16 cellular contexts compared by ENCODE assay signal in the genomic region with DNA sequence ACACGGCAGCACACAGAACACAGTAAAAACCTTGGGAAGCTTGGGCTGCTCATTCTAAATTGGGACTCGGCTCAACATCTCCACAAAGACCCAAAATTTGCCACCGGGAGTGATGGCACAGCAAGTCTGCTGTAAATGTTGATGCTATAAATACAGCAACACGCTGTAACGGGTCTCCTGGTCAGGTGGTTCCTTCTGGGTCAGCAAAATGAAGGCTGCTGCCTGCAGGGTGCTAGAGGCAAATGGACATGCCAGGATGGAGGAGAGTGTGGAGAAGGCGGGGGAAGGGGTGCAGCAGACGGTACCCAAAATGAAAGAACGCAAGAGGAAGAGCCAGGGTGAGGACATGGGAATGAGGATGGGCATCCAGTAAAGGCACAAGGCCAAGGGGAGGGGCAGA. TPM values are rescaled to one million over a fixed set of nuclear protein-coding genes. Genes with fewer than 3 reads are reported as not detected.
DNase-seq lines count a peak whose midpoint lies in the region; ATAC-seq and TF ChIP-seq lines count a peak whose summit lies in the region.
"Had no signal": no experiment of that assay in that cellular context is flagged by ENCODE, and none has a peak within 500 bp of the region (broad histone marks: within the 10 kb centered on the region; RNA-seq: fewer than 3 reads in every experiment).

No MANE protein-coding gene starts in this region.

- peaks cover 44% of the 10 kb centered on the region for H3K79me2 ChIP-seq in GM23248 (ENCODE audit: insufficient read depth)

- H3K36me3 Mint-ChIP-seq in activated T-cell treated with anti-CD3 and anti-CD28 coated beads, Interleukin-2, amount 50 U/mL, for 24 hours (ENCODE audit: low read depth): peaks cover 66% of the 10 kb centered on the region
- peaks cover 0 to 3% of the 10 kb centered on the region in 2 donors for H3K36me3 Mint-ChIP-seq in activated T-cell treated with anti-CD3 and anti-CD28 coated beads, Interleukin-2, amount 50 U/mL, for 72 hours (ENCODE audit: insufficient read depth in 2 of 2)
- H3K36me3 Mint-ChIP-seq in nephron progenitor cell (ENCODE audit: low read depth): peaks cover 30% of the 10 kb centered on the region

- H3K9me3 Mint-ChIP-seq in activated T-cell treated with anti-CD3 and anti-CD28 coated beads, Interleukin-2, amount 50 U/mL, for 24 hours: no peaks in the 10 kb centered on the region
- no peaks in the 10 kb centered on the region for H3K9me3 Mint-ChIP-seq in activated T-cell treated with anti-CD3 and anti-CD28 coated beads, Interleukin-2, amount 50 U/mL, for 72 hours
- no peaks in the 10 kb centered on the region for H3K9me3 Mint-ChIP-seq in nephron progenitor cell
- H3K9me3 Mint-ChIP-seq: CD8-positive, alpha-beta memory T cell had no signal

- no peaks in the 10 kb centered on the region for H4K20me1 ChIP-seq in GM23248 (ENCODE audit: insufficient read depth)
- H4K20me1 ChIP-seq: BLaER1 had no signal

- peaks cover 1% of the 10 kb centered on the region for H3K4me1 Mint-ChIP-seq in activated T-cell treated with anti-CD3 and anti-CD28 coated beads, Interleukin-2, amount 50 U/mL, for 24 hours (ENCODE audit: low read depth)
- H3K4me1 Mint-ChIP-seq in activated T-cell treated with anti-CD3 and anti-CD28 coated beads, Interleukin-2, amount 50 U/mL, for 72 hours (ENCODE audit: low read depth): no peaks in the 10 kb centered on the region
- H3K4me1 Mint-ChIP-seq in nephron progenitor cell: no peaks in the 10 kb centered on the region

- H2AFZ ChIP-seq in GM23248: no peak overlapping the region

- no peak overlapping the region for H3K4me3 Mint-ChIP-seq in activated T-cell treated with anti-CD3 and anti-CD28 coated beads, Interleukin-2, amount 50 U/mL, for 24 hours
- no peak overlapping the region for H3K4me3 Mint-ChIP-seq in activated T-cell treated with anti-CD3 and anti-CD28 coated beads, Interleukin-2, amount 50 U/mL, for 72 hours
- H3K4me3 Mint-ChIP-seq in nephron progenitor cell: no peak overlapping the region
- H3K4me3 Mint-ChIP-seq: CD8-positive, alpha-beta memory T cell had no signal

- no peaks in the 10 kb centered on the region for H3K27me3 Mint-ChIP-seq in activated T-cell treated with anti-CD3 and anti-CD28 coated beads, Interleukin-2, amount 50 U/mL, for 24 hours
- no peaks in the 10 kb centered on the region for H3K27me3 Mint-ChIP-seq in activated T-cell treated with anti-CD3 and anti-CD28 coated beads, Interleukin-2, amount 50 U/mL, for 72 hours (ENCODE audit: low read depth)
- H3K27me3 Mint-ChIP-seq in nephron progenitor cell (ENCODE audit: low read depth, poor library complexity): peaks cover 2% of the 10 kb centered on the region
- H3K27me3 Mint-ChIP-seq: CD8-positive, alpha-beta memory T cell had no signal

- no peaks in the 10 kb centered on the region for H3K9me3 ChIP-seq in GM23248 (ENCODE audit: low read depth)
- H3K9me3 ChIP-seq: BLaER1, Caco-2, HAP-1 had no signal

- WGBS in GM23248 (ENCODE audit: low coverage in 1 of 2, low lambda C conversion rate in 2 of 2, missing lambda C conversion rate in 2 of 2), 2 experiments: 82 to 92% methylated on average over 7 to 8 of the region's 8 CpGs

- in situ Hi-C loops in GM23248 (cut with MboI): no loop called here

- DNase-seq in activated T-cell treated with anti-CD3 and anti-CD28 coated beads, Interleukin-2, amount 50 U/mL, for 24 hours: no peak
- no peak for DNase-seq in activated T-cell treated with anti-CD3 and anti-CD28 coated beads, Interleukin-2, amount 50 U/mL, for 72 hours
- no peak for DNase-seq in nephron progenitor cell
- no peak for DNase-seq in NOMO-1 (lab: John Stamatoyannopoulos, UW; ENCODE audit: unreplicated experiment in 2 of 2)
- DNase-seq in GM23248: no peak
- DNase-seq in RKO (ENCODE audit: low spot score): no peak
- DNase-seq: 8988T; AML-193; Caco-2; CD8-positive, alpha-beta memory T cell; DND-41; GDM1; GOT3 had no signal

- no peak for ATAC-seq in activated T-cell treated with anti-CD3 and anti-CD28 coated beads, Interleukin-2, amount 50 U/mL, for 72 hours (replicated peaks in 1 of 2)

- peak overlapping the region; percentile 59 for H3K27ac Mint-ChIP-seq in activated T-cell treated with anti-CD3 and anti-CD28 coated beads, Interleukin-2, amount 50 U/mL, for 24 hours
- H3K27ac Mint-ChIP-seq in activated T-cell treated with anti-CD3 and anti-CD28 coated beads, Interleukin-2, amount 50 U/mL, for 72 hours: no peak overlapping the region
- peak overlapping the region; percentile 9 for H3K27ac Mint-ChIP-seq in nephron progenitor cell

- H3K27me3 ChIP-seq in GM23248 (replicated peaks; ENCODE audit: insufficient read depth): no peaks in the 10 kb centered on the region
- H3K27me3 ChIP-seq: BLaER1 had no signal

- no peaks in the 10 kb centered on the region for H3K9me2 ChIP-seq in GM23248 (ENCODE audit: insufficient read depth)

- H3K4me3 ChIP-seq in GM23248: no peak overlapping the region
- H3K4me3 ChIP-seq: BLaER1, HAP-1 had no signal

- H3K4me2 ChIP-seq in GM23248 (ENCODE audit: unreplicated experiment): no peak overlapping the region

- no peak overlapping the region for H3K9ac ChIP-seq in GM23248

- H3K4me1 ChIP-seq in GM23248 (ENCODE audit: insufficient read depth): peaks cover 29% of the 10 kb centered on the region
- H3K4me1 ChIP-seq: HAP-1 had no signal

- H3K27ac ChIP-seq in cingulate gyrus (ENCODE audit: low read depth, low read length): peak overlapping the region; percentile 20
- no peak overlapping the region for H3K27ac ChIP-seq in GM23248
- H3K27ac ChIP-seq: BLaER1 had no signal

- peaks cover 22% of the 10 kb centered on the region; the same call in 1 of the 2 replicates for H3K36me3 ChIP-seq in GM23248 (ENCODE audit: low read depth)

- TF ChIP-seq CTCF in nephron progenitor cell (IDR thresholded peaks at IDR 0.05): no peak

- peaks cover 15% of the 10 kb centered on the region for H3F3A ChIP-seq in GM23248 (ENCODE audit: insufficient read depth)

RNA-seq across cellular contexts. Expression of a gene that starts 30.4 kb away (rescaled TPM):
- 10 to 100 TPM; 15.6 to 20.3 TPM for total RNA-seq in activated T-cell treated with anti-CD3 and anti-CD28 coated beads, Interleukin-2, amount 50 U/mL, for 72 hours
- 68.1 and 73.0 TPM in 2 replicates for total RNA-seq in GM23248 (2014; rRNA removed; shearing (Covaris generic))
- 34.6 and 37.1 TPM in 2 replicates for polyA plus RNA-seq in GM23248 (2016; fragmentation: Nextera tagmentation; extraction: Ambion mirVana)

RNA-seq across cellular contexts. Expression of a gene that starts 40.6 kb away (rescaled TPM):
- 10 to 100 TPM; 22.9 to 27.5 TPM for total RNA-seq in activated T-cell treated with anti-CD3 and anti-CD28 coated beads, Interleukin-2, amount 50 U/mL, for 72 hours
- 73.2 and 91.0 TPM in 2 replicates for total RNA-seq in GM23248 (2014; rRNA removed; shearing (Covaris generic))
- polyA plus RNA-seq in GM23248 (2016; fragmentation: Nextera tagmentation; extraction: Ambion mirVana): 82.7 and 83.7 TPM in 2 replicates

RNA-seq across cellular contexts. Expression of a gene that starts 50.6 kb away (rescaled TPM):
- 100 to 1,000 TPM in 1 of 2 donors, 10 to 100 TPM in 1; 87.5 to 102 TPM for total RNA-seq in activated T-cell treated with anti-CD3 and anti-CD28 coated beads, Interleukin-2, amount 50 U/mL, for 72 hours
- total RNA-seq in GM23248 (2014; rRNA removed; shearing (Covaris generic)): 5.5 and 28.3 TPM in 2 replicates
- 5.6 and 6.5 TPM in 2 replicates for polyA plus RNA-seq in GM23248 (2016; fragmentation: Nextera tagmentation; extraction: Ambion mirVana)
